11 cellular contexts compared by ENCODE assay signal in genomic region chr9:93582115-93582514, GRCh38. TPM values are rescaled to one million over a fixed set of nuclear protein-coding genes. Genes with fewer than 3 reads are reported as not detected.
DNase-seq lines count a peak whose midpoint lies in the region; ATAC-seq and TF ChIP-seq lines count a peak whose summit lies in the region.
"Had no signal": no experiment of that assay in that cellular context is flagged by ENCODE, and none has a peak within 500 bp of the region (broad histone marks: within the 10 kb centered on the region; RNA-seq: fewer than 3 reads in every experiment).

No MANE protein-coding gene starts in this region.

- intact Hi-C loops in Right ventricle myocardium superior (cut with DNase I) (no loop called here), Right ventricle myocardium inferior (cut with DNase I) (no loop called here), lower lobe of right lung (cut with DNase I) (no loop called here), Calu3 (cut with micrococcal nuclease; ENCODE audit: unreplicated experiment) (no loop called here), sigmoid colon (cut with DNase I) (no loop called here)

- H3K4me1 ChIP-seq in lower lobe of right lung = peaks cover 71% of the 10 kb centered on the region
- H3K4me1 ChIP-seq in sigmoid colon = peaks cover 0 to 65% (median 56%) of the 10 kb centered on the region in 4 donors

- H3K4me1 Mint-ChIP-seq in Calu3 (ENCODE audit: low read depth, unreplicated experiment) = no peaks in the 10 kb centered on the region

- peaks cover 3% of the 10 kb centered on the region for H3K9me3 Mint-ChIP-seq in Calu3 (ENCODE audit: low read depth, unreplicated experiment)

- CTCF ChIA-PET in Calu3 (lab: Charles Lee) = no interaction called here

- H3K27me3 ChIP-seq in lower lobe of right lung (ENCODE audit: low read depth) (no peaks in the 10 kb centered on the region), sigmoid colon (no peaks in the 10 kb centered on the region)

- no TSS peak for BruUV-seq in Calu3 (replicated peaks; lab: Mats Ljungman, UMichigan)

- DNase-seq in Right ventricle myocardium superior (no peak), Right ventricle myocardium inferior (ENCODE audit: missing footprints) (no peak), astrocyte of the spinal cord (ENCODE audit: low read depth, low spot score) (peak; percentile 39), lower lobe of right lung (peak; percentile 74), Calu3 (no peak), GM19240 (ENCODE audit: insufficient read length, low spot score) (no peak), sigmoid colon (no peak)
- DNase-seq in effector CD8-positive, alpha-beta T cell (lab: John Stamatoyannopoulos, UW) = no peak
- DNase-seq: activated CD4-positive, CD25-positive, alpha-beta regulatory T cell; SIG-M5 had no signal

- ATAC-seq in Right ventricle myocardium superior (ENCODE audit: poor library complexity) (peak; percentile 7), Right ventricle myocardium inferior (no peak), lower lobe of right lung (peak; percentile 89 to 92)

- TF ChIP-seq POLR2A in sigmoid colon (IDR thresholded peaks at IDR 0.05) = no peak

- no peak overlapping the region for H3K4me3 Mint-ChIP-seq in Calu3 (ENCODE audit: low read depth, unreplicated experiment)

- H3K4me3 ChIP-seq in astrocyte of the spinal cord (ENCODE audit: low read depth, low read length) (no peak overlapping the region), lower lobe of right lung (no peak overlapping the region), sigmoid colon (no peak overlapping the region)

- in situ Hi-C loops in astrocyte of the spinal cord (cut with HindIII; ENCODE audit: low sequenced_read_pairs) = no loop called here

- no peak for TF ChIP-seq EP300 in sigmoid colon (IDR thresholded peaks at IDR 0.05)

- 16 to 61% methylated on average over 5 of the region's 5 CpGs for WGBS in sigmoid colon, 2 donors

- peaks cover 9% of the 10 kb centered on the region for H3K36me3 Mint-ChIP-seq in Calu3 (ENCODE audit: insufficient read depth, unreplicated experiment)

- TF ChIP-seq CTCF in astrocyte of the spinal cord (IDR thresholded peaks at IDR 0.05; ENCODE audit: low read depth, low read length) = no peak
- TF ChIP-seq CTCF in lower lobe of right lung (IDR thresholded peaks at IDR 0.05) = no peak
- no peak for TF ChIP-seq CTCF in Calu3 (IDR thresholded peaks at IDR 0.05; ENCODE audit: unreplicated experiment)
- no peak for TF ChIP-seq CTCF in sigmoid colon (IDR thresholded peaks at IDR 0.05)

- no peaks in the 10 kb centered on the region for H3K27me3 Mint-ChIP-seq in Calu3 (ENCODE audit: unreplicated experiment)

- no peak overlapping the region for H3K27ac Mint-ChIP-seq in Calu3 (ENCODE audit: unreplicated experiment)

- H3K9me3 ChIP-seq in lower lobe of right lung = no peaks in the 10 kb centered on the region
- H3K9me3 ChIP-seq in sigmoid colon = no peaks in the 10 kb centered on the region

- H3K27ac ChIP-seq in lower lobe of right lung = peak overlapping the region; percentile 62
- H3K27ac ChIP-seq in sigmoid colon = no peak overlapping the region
- H3K27ac ChIP-seq: HL-60 had no signal

- no peaks in the 10 kb centered on the region for H3K36me3 ChIP-seq in lower lobe of right lung
- H3K36me3 ChIP-seq in sigmoid colon = no peaks in the 10 kb centered on the region

RNA-seq across cellular contexts. Expression of gene PHF2, which starts 5.7 kb away (rescaled TPM):
- 25.4 TPM for total RNA-seq in Right ventricle myocardium superior
- total RNA-seq in Right ventricle myocardium inferior = 28.7 TPM
- total RNA-seq in lower lobe of right lung = 39.1 TPM
- 12.5 and 13.9 TPM in 2 replicates for total RNA-seq in Calu3 (2022)
- 10 to 100 TPM; 21.4 to 31.9 (median 28.5) TPM for total RNA-seq in sigmoid colon
- 10 to 100 TPM; 10.9 to 16.7 (median 12.6) TPM for polyA plus RNA-seq in sigmoid colon

Comparison
In these comparisons a context has a peak if more than half of its experiments do, and no peak if none do; other contexts are left out.
1. DNase-seq: peak in astrocyte of the spinal cord (single experiment) and lower lobe of right lung (single experiment); none in Right ventricle myocardium superior (single experiment), Right ventricle myocardium inferior (single experiment), effector CD8-positive, alpha-beta T cell (single experiment), Calu3 (single experiment), GM19240 (single experiment) and sigmoid colon (single experiment).